ENCODE assay signal across 17 cellular contexts in genomic region chr7:38873433-38873832, GRCh38.
"Had no signal": no experiment of that assay in that cellular context is flagged by ENCODE, and none has a peak within 500 bp of the region (broad histone marks: within the 10 kb centered on the region; RNA-seq: fewer than 3 reads in every experiment).

No MANE protein-coding gene starts in this region.

- DNase-seq: activated CD4-positive, alpha-beta T cell treated with anti-CD3 and anti-CD28 coated beads for 1 hour; activated gamma-delta T cell treated with Interleukin-2 at 50 U/mL for 16 hours; brain microvascular endothelial cell; cortex of kidney; immature natural killer cell; nucleus accumbens; sigmoid colon; spleen; stimulated activated CD4-positive, alpha-beta T cell treated with anti-CD3 and anti-CD28 coated beads, Interleukin-4, amount 100 ng/mL, for 4 hours had no signal

- H3K4me3 ChIP-seq: sigmoid colon, spleen, thoracic aorta had no signal

- H3K9me3 Mint-ChIP-seq: activated naive CD4-positive, alpha-beta T cell treated with anti-CD3 and anti-CD28 coated beads, Interleukin-2, amount 50 U/mL, for 72 hours; activated T-helper 1 cell treated with anti-CD3 and anti-CD28 coated beads, Interleukin-12 subunit alpha, Interleukin-12 subunit beta, Interleukin-2, Interleukin-4 antibody, amounts not matched to agents 30 ng/mL and 10 ng/mL and 1 ng/mL, durations not matched to agents 14 hours and 24 hours and 36 hours; immature natural killer cell; natural killer cell treated with Interleukin-12 subunit alpha and Interleukin-12 subunit beta and Interleukin-15 and Interleukin-18, amount 100 ng/mL, for 72 hours; stimulated activated memory B cell treated with anti-CD40 and anti-IgM and Interleukin-4, amounts not matched to agents 10 μg/mL and 1 μg/mL and 100 μg/mL, for 72 hours; T-helper 1 cell treated with Interleukin-12 subunit alpha and Interleukin-12 subunit beta and Interleukin-4 antibody, amounts not matched to agents 30 μg/mL and 1 μg/mL, for 36 hours had no signal

- H3K27ac Mint-ChIP-seq: activated naive CD4-positive, alpha-beta T cell treated with anti-CD3 and anti-CD28 coated beads, Interleukin-2, amount 50 U/mL, for 72 hours; activated T-helper 1 cell treated with anti-CD3 and anti-CD28 coated beads, Interleukin-12 subunit alpha, Interleukin-12 subunit beta, Interleukin-2, Interleukin-4 antibody, amounts not matched to agents 30 ng/mL and 10 ng/mL and 1 ng/mL, durations not matched to agents 14 hours and 24 hours and 36 hours; immature natural killer cell; natural killer cell treated with Interleukin-12 subunit alpha and Interleukin-12 subunit beta and Interleukin-15 and Interleukin-18, amount 100 ng/mL, for 72 hours; stimulated activated memory B cell treated with anti-CD40 and anti-IgM and Interleukin-4, amounts not matched to agents 10 μg/mL and 1 μg/mL and 100 μg/mL, for 72 hours; T-helper 1 cell treated with Interleukin-12 subunit alpha and Interleukin-12 subunit beta and Interleukin-4 antibody, amounts not matched to agents 30 μg/mL and 1 μg/mL, for 36 hours had no signal

- H3K27me3 ChIP-seq: brain microvascular endothelial cell, sigmoid colon, spleen had no signal

- H3K27ac ChIP-seq: brain microvascular endothelial cell, sigmoid colon, spleen, thoracic aorta, VCaP had no signal

- H3K36me3 ChIP-seq: brain microvascular endothelial cell had no signal

- H3K9me3 ChIP-seq: sigmoid colon, spleen, thoracic aorta had no signal

- ATAC-seq: activated naive CD4-positive, alpha-beta T cell treated with anti-CD3 and anti-CD28 coated beads, Interleukin-2, amount 50 U/mL, for 72 hours; natural killer cell treated with Interleukin-12 subunit alpha and Interleukin-12 subunit beta and Interleukin-15 and Interleukin-18, amount 100 ng/mL, for 72 hours; stimulated activated memory B cell treated with anti-CD40 and anti-IgM and Interleukin-4, amounts not matched to agents 10 μg/mL and 1 μg/mL and 100 μg/mL, for 72 hours had no signal

- H3K27me3 Mint-ChIP-seq: natural killer cell treated with Interleukin-12 subunit alpha and Interleukin-12 subunit beta and Interleukin-15 and Interleukin-18, amount 100 ng/mL, for 72 hours; stimulated activated memory B cell treated with anti-CD40 and anti-IgM and Interleukin-4, amounts not matched to agents 10 μg/mL and 1 μg/mL and 100 μg/mL, for 72 hours had no signal

- FAIRE-seq: endometrium had no signal

- H3K4me3 Mint-ChIP-seq: activated T-helper 1 cell treated with anti-CD3 and anti-CD28 coated beads, Interleukin-12 subunit alpha, Interleukin-12 subunit beta, Interleukin-2, Interleukin-4 antibody, amounts not matched to agents 30 ng/mL and 10 ng/mL and 1 ng/mL, durations not matched to agents 14 hours and 24 hours and 36 hours; immature natural killer cell; natural killer cell treated with Interleukin-12 subunit alpha and Interleukin-12 subunit beta and Interleukin-15 and Interleukin-18, amount 100 ng/mL, for 72 hours; stimulated activated memory B cell treated with anti-CD40 and anti-IgM and Interleukin-4, amounts not matched to agents 10 μg/mL and 1 μg/mL and 100 μg/mL, for 72 hours; T-helper 1 cell treated with Interleukin-12 subunit alpha and Interleukin-12 subunit beta and Interleukin-4 antibody, amounts not matched to agents 30 μg/mL and 1 μg/mL, for 36 hours had no signal
